Comparison of ENCODE assay signal across 29 cellular contexts in genomic region chr1:221849110-221849509, GRCh38.
"Had no signal": no experiment of that assay in that cellular context is flagged by ENCODE, and none has a peak within 500 bp of the region (broad histone marks: within the 10 kb centered on the region; RNA-seq: fewer than 3 reads in every experiment).

No MANE protein-coding gene starts in this region.

- H3K4me3 ChIP-seq: dorsolateral prefrontal cortex, esophagus muscularis mucosa, heart right ventricle, lower lobe of right lung, ovary, psoas muscle, suprapubic skin, transverse colon, vagina had no signal

- FAIRE-seq: colon, small intestine had no signal

- H3K9me3 ChIP-seq: esophagus muscularis mucosa, heart right ventricle, lower lobe of right lung, ovary, psoas muscle, suprapubic skin, transverse colon, vagina had no signal

- ATAC-seq: heart right ventricle; left ventricle myocardium superior; lower lobe of right lung; natural killer cell; psoas muscle; right cardiac atrium; stimulated activated naive CD8-positive, alpha-beta T cell treated with anti-CD3 and anti-CD28 coated beads, Interleukin-15, amount 100 ng/mL, for 72 hours had no signal

- H3K36me3 ChIP-seq: esophagus muscularis mucosa, heart right ventricle, lower lobe of right lung, ovary, suprapubic skin, transverse colon, vagina had no signal

- DNase-seq: dorsolateral prefrontal cortex; effector CD4-positive, alpha-beta T cell; foreskin melanocyte; glutamatergic neuron; heart right ventricle; hippocampal formation; immature natural killer cell; islet precursor cell; kidney glomerular epithelial cell; left ventricle myocardium superior; lower lobe of right lung; natural killer cell; occipital lobe; ovary; posterior cingulate gyrus; psoas muscle; right cardiac atrium; small intestine; stimulated activated CD4-positive, alpha-beta T cell treated with anti-CD3 and anti-CD28 coated beads, Interleukin-12 subunit alpha, Interleukin-12 subunit beta, amount 100 ng/mL, for 4 hours; stimulated activated CD4-positive, alpha-beta T cell treated with anti-CD3 and anti-CD28 coated beads, Interleukin-1b, Interleukin-23, amount 100 ng/mL, for 48 hours; stimulated activated CD4-positive, alpha-beta T cell treated with anti-CD3 and anti-CD28 coated beads, Interleukin-4, amount 100 ng/mL, for 1 hour; stimulated activated CD8-positive, alpha-beta memory T cell treated with anti-CD3 and anti-CD28 coated beads, Interleukin-4, amount 100 ng/mL, for 48 hours; stimulated activated naive CD4-positive, alpha-beta T cell; stimulated activated naive CD8-positive, alpha-beta T cell treated with anti-CD3 and anti-CD28 coated beads, Interleukin-15, amount 100 ng/mL, for 72 hours; transverse colon had no signal

- H3K4me1 ChIP-seq: heart right ventricle, lower lobe of right lung, psoas muscle, vagina had no signal

- H3K27me3 ChIP-seq: esophagus muscularis mucosa, ovary, suprapubic skin, transverse colon, vagina had no signal

- H3K27ac ChIP-seq: dorsolateral prefrontal cortex, esophagus muscularis mucosa, heart right ventricle, lower lobe of right lung, ovary, psoas muscle, suprapubic skin, transverse colon, vagina had no signal
